1 cellular context compared by ENCODE assay signal in genomic region chr12:122966743-122967058, GRCh38.
TF ChIP-seq lines count a peak whose summit lies in the region.

No MANE protein-coding gene starts in this region.

TF ChIP-seq in K562, 482 proteins besides CTCF, POLR2A, EP300 and RAD21:
- TF ChIP-seq ZNF24 (IDR thresholded peaks at IDR 0.05), result peak; percentile 85
- TF ChIP-seq MEF2D (tag; conservative IDR thresholded peaks at IDR 0.05; ENCODE audit: low read depth), result no peak
- peak; percentile 1; the same call in 1 of the 2 replicates for TF ChIP-seq SP1 (CRISPR knock-in tag; IDR thresholded peaks at IDR 0.05)
